In the genomic region with DNA sequence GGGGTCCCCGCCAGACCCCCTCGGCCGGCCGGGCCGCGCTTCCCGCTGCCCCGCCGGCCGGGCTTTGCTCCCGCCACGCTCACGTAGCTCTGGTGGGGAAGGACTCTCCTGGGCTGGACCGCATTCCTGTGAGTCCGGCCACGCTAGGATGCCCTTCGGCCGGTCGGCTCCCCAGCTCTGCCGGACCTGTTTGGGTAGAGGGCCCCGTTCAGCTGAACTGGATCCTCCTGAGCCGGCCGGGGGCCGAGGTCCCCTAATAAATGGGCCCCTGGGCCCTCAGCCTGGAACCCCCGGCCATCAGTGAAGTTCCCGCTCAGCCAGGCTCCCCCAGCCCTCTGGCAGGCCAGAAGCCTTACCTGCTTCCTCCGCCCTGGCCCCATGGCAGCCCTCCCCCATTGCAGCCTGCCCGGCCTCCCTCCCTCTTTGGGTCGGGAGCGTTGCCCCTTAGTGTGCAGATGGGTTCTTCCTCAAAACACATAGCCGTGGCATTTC, we compare ENCODE assay signal across 8 cellular contexts. TPM values are rescaled to one million over a fixed set of nuclear protein-coding genes. Genes with fewer than 3 reads are reported as not detected.
DNase-seq lines count a peak whose midpoint lies in the region; ATAC-seq and TF ChIP-seq lines count a peak whose summit lies in the region.

No MANE protein-coding gene starts in this region.

- TF ChIP-seq CTCF in GM12864 (IDR thresholded peaks at IDR 0.05; ENCODE audit: low read depth, low read length, missing control alignments) (no peak), OCI-LY1 (IDR thresholded peaks at IDR 0.05; ENCODE audit: low read length) (no peak), body of pancreas (IDR thresholded peaks at IDR 0.05) (no peak)

- H3F3A ChIP-seq in OCI-LY1 (ENCODE audit: insufficient read depth, low read length), result peaks cover 3% of the 10 kb centered on the region; the same call in 1 of the 2 replicates

- WGBS in body of pancreas, 2 donors, result 0 to 1% methylated on average over 5 to 18 of the region's 31 CpGs

- H4K20me1 ChIP-seq in OCI-LY1 (ENCODE audit: insufficient read depth, low read length), result no peaks in the 10 kb centered on the region

- H3K27ac ChIP-seq in OCI-LY1 (ENCODE audit: low read depth, low read length, poor library complexity, severe bottlenecking) (peak overlapping the region; percentile 45), body of pancreas (peak overlapping the region; percentile 37 to 86 (median 76))

- H3K4me3 ChIP-seq in GM12864 (ENCODE audit: low read depth, low read length) (peak overlapping the region; percentile 80), OCI-LY1 (ENCODE audit: low read depth, low read length, poor library complexity, severe bottlenecking) (peak overlapping the region; percentile 89), body of pancreas (peak overlapping the region; percentile 88 to 95)

- H3K9ac ChIP-seq in OCI-LY1 (ENCODE audit: low read length), result peak overlapping the region; percentile 91

- H3K79me2 ChIP-seq in OCI-LY1 (ENCODE audit: insufficient read depth, low read length), result no peaks in the 10 kb centered on the region

- TF ChIP-seq POLR2A in body of pancreas (IDR thresholded peaks at IDR 0.05), result no peak

- H3K4me2 ChIP-seq in OCI-LY1 (ENCODE audit: low read length), result peak overlapping the region; percentile 66

- H3K9me3 ChIP-seq in OCI-LY1 (ENCODE audit: low read length) (no peaks in the 10 kb centered on the region), body of pancreas (no peaks in the 10 kb centered on the region)

- H3K36me3 ChIP-seq in OCI-LY1 (ENCODE audit: insufficient read depth, low read length), result peaks cover 22% of the 10 kb centered on the region; the same call in 1 of the 2 replicates
- peaks cover 0 to 6% of the 10 kb centered on the region in 2 donors for H3K36me3 ChIP-seq in body of pancreas (replicated peaks in 1 of 2; ENCODE audit: insufficient read depth in 1 of 2, low read depth in 2 of 2)

- ATAC-seq in HG02571 (IDR thresholded peaks at IDR 0.05; ENCODE audit: unreplicated experiment) (peak; percentile 34), body of pancreas (peak; percentile 31), GM18519 (IDR thresholded peaks at IDR 0.05; ENCODE audit: low FRiP score, unreplicated experiment) (no peak), HG03469 (IDR thresholded peaks at IDR 0.05; ENCODE audit: unreplicated experiment) (no peak)

- H3K9me2 ChIP-seq in OCI-LY1 (ENCODE audit: low read depth, low read length), result no peaks in the 10 kb centered on the region

- H3K4me1 ChIP-seq in OCI-LY1 (ENCODE audit: insufficient read depth, low read length, severe bottlenecking) (peaks cover 29% of the 10 kb centered on the region), body of pancreas (peaks cover 23% of the 10 kb centered on the region)

- DNase-seq in GM12864 (ENCODE audit: low read depth) (no peak), body of pancreas (peak in 3 of 4 donors; percentile 23 to 38 (median 29)), iPS-NIHi7 (ENCODE audit: extremely low spot score) (peak; percentile 62)
- peak; percentile 31 for DNase-seq in stimulated activated CD4-positive, alpha-beta T cell treated with anti-CD3 and anti-CD28 coated beads, Interleukin-4, amount 100 ng/mL, for 1 hour

- H3K27me3 ChIP-seq in OCI-LY1 (ENCODE audit: insufficient read depth, low read length) (no peaks in the 10 kb centered on the region), body of pancreas (no peaks in the 10 kb centered on the region)

- intact Hi-C loops in body of pancreas (cut with DNase I), result no loop called here

- no peak overlapping the region for H2AFZ ChIP-seq in OCI-LY1 (ENCODE audit: low read length)

RNA-seq across cellular contexts. Expression of a gene that starts 0.6 kb away (rescaled TPM):
- 10 to 100 TPM in 1 of 2 donors, 1 to 10 TPM in 1; 8.6 to 23.6 TPM for total RNA-seq in body of pancreas

RNA-seq across cellular contexts. Expression of a gene that starts 14.8 kb away (rescaled TPM):
- 10 to 100 TPM; 33.5 to 55.0 TPM for total RNA-seq in body of pancreas

RNA-seq across cellular contexts. Expression of a gene that starts 23.9 kb away (rescaled TPM):
- 100 to 1,000 TPM in 1 of 2 donors, 10 to 100 TPM in 1; 54.7 to 107 TPM for total RNA-seq in body of pancreas

Comparison
In these comparisons a context has a peak if more than half of its experiments do, and no peak if none do; other contexts are left out.
1. ATAC-seq: peak in HG02571 (single experiment) and body of pancreas (single experiment); none in GM18519 (single experiment) and HG03469 (single experiment).
2. Peak in every context shown above with its lines, with median percentiles within 50 percentile points of each other: H3K4me3 ChIP-seq.